Comparison of ENCODE assay signal across 1 cellular context in the genomic region with DNA sequence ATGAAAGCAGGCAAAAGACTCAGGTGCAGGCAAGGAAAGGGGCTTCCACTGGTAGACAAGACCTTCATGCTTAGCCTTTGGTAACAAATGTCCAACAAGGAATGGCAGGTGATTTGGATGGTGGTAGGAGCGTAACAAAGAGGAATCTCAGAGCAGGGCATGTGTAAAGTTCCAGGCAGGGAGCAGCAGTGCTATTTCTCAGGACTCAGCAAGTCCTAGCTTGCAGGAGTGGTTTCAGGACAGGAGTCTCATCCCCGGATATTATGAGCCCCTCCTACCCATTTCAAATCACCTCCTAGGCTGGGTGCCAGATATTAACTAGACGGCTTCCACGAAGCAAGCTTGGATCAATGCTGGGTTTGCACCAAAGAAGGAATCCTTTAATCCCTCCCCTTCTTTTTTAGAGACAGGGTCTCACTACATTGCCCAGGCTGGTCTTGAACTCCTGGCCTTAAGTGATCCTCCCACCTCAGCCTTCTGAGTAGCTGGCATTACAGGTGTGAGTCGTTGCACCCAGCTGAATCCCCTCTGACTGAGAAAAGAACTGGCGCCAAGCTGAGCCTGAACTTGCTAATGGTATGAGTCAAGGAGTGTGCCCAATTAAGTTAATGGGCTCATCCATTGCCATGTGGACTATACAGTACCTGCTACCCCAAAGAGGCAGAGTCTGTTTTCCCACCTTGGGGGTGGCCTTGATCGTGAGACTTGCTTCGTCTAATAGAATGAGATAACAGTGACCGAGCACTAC.
TF ChIP-seq lines count a peak whose summit lies in the region.

No MANE protein-coding gene starts in this region.

TF ChIP-seq in IMR-90, 13 proteins besides CTCF, POLR2A, EP300 and RAD21:
- TF ChIP-seq MAFK (IDR thresholded peaks at IDR 0.05; ENCODE audit: low read depth, low read length) (no peak), SMC3 (IDR thresholded peaks at IDR 0.05; ENCODE audit: low read depth, low read length) (no peak), RFX5 (IDR thresholded peaks at IDR 0.05; ENCODE audit: low read depth, low read length) (no peak), CEBPB (IDR thresholded peaks at IDR 0.05; ENCODE audit: low read depth, low read length) (no peak), CHD1 (IDR thresholded peaks at IDR 0.05; ENCODE audit: low read depth, low read length) (no peak), BHLHE40 (IDR thresholded peaks at IDR 0.05; ENCODE audit: low read depth, low read length) (no peak), MAZ (IDR thresholded peaks at IDR 0.05; ENCODE audit: borderline replicate concordance, low read depth, low read length) (no peak)
- TF ChIP-seq, protein P1, sequence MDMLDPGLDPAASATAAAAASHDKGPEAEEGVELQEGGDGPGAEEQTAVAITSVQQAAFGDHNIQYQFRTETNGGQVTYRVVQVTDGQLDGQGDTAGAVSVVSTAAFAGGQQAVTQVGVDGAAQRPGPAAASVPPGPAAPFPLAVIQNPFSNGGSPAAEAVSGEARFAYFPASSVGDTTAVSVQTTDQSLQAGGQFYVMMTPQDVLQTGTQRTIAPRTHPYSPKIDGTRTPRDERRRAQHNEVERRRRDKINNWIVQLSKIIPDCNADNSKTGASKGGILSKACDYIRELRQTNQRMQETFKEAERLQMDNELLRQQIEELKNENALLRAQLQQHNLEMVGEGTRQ (IDR thresholded peaks at IDR 0.05; ENCODE audit: low read depth, low read length), result no peak
- TF ChIP-seq, protein P2, sequence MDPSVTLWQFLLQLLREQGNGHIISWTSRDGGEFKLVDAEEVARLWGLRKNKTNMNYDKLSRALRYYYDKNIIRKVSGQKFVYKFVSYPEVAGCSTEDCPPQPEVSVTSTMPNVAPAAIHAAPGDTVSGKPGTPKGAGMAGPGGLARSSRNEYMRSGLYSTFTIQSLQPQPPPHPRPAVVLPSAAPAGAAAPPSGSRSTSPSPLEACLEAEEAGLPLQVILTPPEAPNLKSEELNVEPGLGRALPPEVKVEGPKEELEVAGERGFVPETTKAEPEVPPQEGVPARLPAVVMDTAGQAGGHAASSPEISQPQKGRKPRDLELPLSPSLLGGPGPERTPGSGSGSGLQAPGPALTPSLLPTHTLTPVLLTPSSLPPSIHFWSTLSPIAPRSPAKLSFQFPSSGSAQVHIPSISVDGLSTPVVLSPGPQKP (IDR thresholded peaks at IDR 0.05; ENCODE audit: borderline replicate concordance, low read depth, low read length), result no peak
TF ChIP-seq in IMR-90: peak in this region for 0.
